In the genomic region with DNA sequence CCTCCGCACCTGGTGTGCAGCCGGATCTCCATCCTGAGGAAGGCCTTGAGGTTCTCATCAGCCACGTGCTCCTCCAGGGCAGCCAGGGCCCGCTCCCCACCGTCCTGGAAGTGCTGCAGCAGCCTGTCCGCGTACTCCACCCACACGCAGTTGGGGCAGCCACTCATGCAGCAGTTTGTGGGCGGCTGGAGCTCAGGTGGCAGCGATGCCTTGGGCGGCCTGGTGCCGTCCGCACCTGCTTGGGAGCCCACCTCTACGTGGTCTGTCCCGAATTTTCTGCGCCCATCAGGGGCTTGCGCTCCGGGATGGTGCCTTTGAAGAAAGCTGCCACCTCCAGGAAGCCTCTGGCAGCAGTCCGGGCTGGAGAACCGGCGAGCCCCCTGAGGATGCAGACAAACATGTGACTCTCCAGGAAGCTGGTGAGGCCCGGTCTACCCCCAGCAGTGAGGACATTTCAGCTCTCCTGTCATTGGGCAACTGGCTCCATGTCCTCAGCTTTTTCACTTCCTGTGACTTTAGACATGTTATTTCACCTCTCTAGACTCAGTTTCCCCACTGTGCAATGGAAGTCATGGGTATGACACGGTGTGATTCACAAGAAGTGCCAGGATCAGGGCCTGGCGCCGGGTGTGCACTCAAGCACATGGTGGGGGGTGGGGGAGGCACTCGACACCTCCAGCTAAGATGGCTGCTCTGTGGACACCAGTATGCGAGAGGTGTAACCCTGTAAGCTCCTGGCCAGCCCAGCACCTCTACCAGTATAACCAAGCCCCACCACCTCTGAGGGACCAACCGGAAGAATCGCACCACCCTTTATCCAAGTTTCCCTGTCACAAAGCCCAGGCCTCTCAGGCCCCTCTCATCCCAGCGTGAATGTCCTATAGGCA, we compare ENCODE assay signal across 1 cellular context.
TF ChIP-seq lines count a peak whose summit lies in the region.

No MANE protein-coding gene starts in this region.

TF ChIP-seq in WTC11, 78 proteins besides CTCF, POLR2A, EP300 and RAD21 (continued from another document and continues in another):
- TF ChIP-seq IRF2 (CRISPR knock-in tag; IDR thresholded peaks at IDR 0.05; ENCODE audit: borderline replicate concordance, low read depth): no peak
- 0 out of 2 replicates have a peak, but pooled peaks have one; percentile 15 for TF ChIP-seq USF1 (CRISPR knock-in tag; IDR thresholded peaks at IDR 0.05)
- TF ChIP-seq, protein P1, sequence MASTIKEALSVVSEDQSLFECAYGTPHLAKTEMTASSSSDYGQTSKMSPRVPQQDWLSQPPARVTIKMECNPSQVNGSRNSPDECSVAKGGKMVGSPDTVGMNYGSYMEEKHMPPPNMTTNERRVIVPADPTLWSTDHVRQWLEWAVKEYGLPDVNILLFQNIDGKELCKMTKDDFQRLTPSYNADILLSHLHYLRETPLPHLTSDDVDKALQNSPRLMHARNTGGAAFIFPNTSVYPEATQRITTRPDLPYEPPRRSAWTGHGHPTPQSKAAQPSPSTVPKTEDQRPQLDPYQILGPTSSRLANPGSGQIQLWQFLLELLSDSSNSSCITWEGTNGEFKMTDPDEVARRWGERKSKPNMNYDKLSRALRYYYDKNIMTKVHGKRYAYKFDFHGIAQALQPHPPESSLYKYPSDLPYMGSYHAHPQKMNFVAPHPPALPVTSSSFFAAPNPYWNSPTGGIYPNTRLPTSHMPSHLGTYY (CRISPR knock-in tag; IDR thresholded peaks at IDR 0.05): no peak
- TF ChIP-seq, protein P2, sequence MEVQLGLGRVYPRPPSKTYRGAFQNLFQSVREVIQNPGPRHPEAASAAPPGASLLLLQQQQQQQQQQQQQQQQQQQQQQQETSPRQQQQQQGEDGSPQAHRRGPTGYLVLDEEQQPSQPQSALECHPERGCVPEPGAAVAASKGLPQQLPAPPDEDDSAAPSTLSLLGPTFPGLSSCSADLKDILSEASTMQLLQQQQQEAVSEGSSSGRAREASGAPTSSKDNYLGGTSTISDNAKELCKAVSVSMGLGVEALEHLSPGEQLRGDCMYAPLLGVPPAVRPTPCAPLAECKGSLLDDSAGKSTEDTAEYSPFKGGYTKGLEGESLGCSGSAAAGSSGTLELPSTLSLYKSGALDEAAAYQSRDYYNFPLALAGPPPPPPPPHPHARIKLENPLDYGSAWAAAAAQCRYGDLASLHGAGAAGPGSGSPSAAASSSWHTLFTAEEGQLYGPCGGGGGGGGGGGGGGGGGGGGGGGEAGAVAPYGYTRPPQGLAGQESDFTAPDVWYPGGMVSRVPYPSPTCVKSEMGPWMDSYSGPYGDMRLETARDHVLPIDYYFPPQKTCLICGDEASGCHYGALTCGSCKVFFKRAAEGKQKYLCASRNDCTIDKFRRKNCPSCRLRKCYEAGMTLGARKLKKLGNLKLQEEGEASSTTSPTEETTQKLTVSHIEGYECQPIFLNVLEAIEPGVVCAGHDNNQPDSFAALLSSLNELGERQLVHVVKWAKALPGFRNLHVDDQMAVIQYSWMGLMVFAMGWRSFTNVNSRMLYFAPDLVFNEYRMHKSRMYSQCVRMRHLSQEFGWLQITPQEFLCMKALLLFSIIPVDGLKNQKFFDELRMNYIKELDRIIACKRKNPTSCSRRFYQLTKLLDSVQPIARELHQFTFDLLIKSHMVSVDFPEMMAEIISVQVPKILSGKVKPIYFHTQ (CRISPR knock-in tag; IDR thresholded peaks at IDR 0.05): no peak
- TF ChIP-seq E2F4 (CRISPR knock-in tag; IDR thresholded peaks at IDR 0.05; ENCODE audit: borderline replicate concordance, low read depth): no peak
- peak; percentile 45; the same call in 1 of the 2 replicates for TF ChIP-seq IRF1 (CRISPR knock-in tag; IDR thresholded peaks at IDR 0.05)
- TF ChIP-seq, protein P3, sequence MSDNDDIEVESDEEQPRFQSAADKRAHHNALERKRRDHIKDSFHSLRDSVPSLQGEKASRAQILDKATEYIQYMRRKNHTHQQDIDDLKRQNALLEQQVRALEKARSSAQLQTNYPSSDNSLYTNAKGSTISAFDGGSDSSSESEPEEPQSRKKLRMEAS (CRISPR knock-in tag; IDR thresholded peaks at IDR 0.05): peak; percentile 92
- TF ChIP-seq, protein P4, sequence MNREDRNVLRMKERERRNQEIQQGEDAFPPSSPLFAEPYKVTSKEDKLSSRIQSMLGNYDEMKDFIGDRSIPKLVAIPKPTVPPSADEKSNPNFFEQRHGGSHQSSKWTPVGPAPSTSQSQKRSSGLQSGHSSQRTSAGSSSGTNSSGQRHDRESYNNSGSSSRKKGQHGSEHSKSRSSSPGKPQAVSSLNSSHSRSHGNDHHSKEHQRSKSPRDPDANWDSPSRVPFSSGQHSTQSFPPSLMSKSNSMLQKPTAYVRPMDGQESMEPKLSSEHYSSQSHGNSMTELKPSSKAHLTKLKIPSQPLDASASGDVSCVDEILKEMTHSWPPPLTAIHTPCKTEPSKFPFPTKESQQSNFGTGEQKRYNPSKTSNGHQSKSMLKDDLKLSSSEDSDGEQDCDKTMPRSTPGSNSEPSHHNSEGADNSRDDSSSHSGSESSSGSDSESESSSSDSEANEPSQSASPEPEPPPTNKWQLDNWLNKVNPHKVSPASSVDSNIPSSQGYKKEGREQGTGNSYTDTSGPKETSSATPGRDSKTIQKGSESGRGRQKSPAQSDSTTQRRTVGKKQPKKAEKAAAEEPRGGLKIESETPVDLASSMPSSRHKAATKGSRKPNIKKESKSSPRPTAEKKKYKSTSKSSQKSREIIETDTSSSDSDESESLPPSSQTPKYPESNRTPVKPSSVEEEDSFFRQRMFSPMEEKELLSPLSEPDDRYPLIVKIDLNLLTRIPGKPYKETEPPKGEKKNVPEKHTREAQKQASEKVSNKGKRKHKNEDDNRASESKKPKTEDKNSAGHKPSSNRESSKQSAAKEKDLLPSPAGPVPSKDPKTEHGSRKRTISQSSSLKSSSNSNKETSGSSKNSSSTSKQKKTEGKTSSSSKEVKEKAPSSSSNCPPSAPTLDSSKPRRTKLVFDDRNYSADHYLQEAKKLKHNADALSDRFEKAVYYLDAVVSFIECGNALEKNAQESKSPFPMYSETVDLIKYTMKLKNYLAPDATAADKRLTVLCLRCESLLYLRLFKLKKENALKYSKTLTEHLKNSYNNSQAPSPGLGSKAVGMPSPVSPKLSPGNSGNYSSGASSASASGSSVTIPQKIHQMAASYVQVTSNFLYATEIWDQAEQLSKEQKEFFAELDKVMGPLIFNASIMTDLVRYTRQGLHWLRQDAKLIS (CRISPR knock-in tag; IDR thresholded peaks at IDR 0.05; ENCODE audit: borderline replicate concordance): no peak
- TF ChIP-seq SMAD4 (CRISPR knock-in tag; IDR thresholded peaks at IDR 0.05): no peak
- TF ChIP-seq ZNF396 (CRISPR knock-in tag; IDR thresholded peaks at IDR 0.05; ENCODE audit: borderline replicate concordance): no peak
- TF ChIP-seq FOXP4 (CRISPR knock-in tag; IDR thresholded peaks at IDR 0.05): no peak
- peak; percentile 65; the same call in 1 of the 2 replicates for TF ChIP-seq TEAD4 (CRISPR knock-in tag; IDR thresholded peaks at IDR 0.05)
- TF ChIP-seq, protein P5, sequence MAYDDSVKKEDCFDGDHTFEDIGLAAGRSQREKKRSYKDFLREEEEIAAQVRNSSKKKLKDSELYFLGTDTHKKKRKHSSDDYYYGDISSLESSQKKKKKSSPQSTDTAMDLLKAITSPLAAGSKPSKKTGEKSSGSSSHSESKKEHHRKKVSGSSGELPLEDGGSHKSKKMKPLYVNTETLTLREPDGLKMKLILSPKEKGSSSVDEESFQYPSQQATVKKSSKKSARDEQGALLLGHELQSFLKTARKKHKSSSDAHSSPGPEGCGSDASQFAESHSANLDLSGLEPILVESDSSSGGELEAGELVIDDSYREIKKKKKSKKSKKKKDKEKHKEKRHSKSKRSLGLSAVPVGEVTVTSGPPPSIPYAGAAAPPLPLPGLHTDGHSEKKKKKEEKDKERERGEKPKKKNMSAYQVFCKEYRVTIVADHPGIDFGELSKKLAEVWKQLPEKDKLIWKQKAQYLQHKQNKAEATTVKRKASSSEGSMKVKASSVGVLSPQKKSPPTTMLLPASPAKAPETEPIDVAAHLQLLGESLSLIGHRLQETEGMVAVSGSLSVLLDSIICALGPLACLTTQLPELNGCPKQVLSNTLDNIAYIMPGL (CRISPR knock-in tag; IDR thresholded peaks at IDR 0.05): no peak
- TF ChIP-seq, protein P6, sequence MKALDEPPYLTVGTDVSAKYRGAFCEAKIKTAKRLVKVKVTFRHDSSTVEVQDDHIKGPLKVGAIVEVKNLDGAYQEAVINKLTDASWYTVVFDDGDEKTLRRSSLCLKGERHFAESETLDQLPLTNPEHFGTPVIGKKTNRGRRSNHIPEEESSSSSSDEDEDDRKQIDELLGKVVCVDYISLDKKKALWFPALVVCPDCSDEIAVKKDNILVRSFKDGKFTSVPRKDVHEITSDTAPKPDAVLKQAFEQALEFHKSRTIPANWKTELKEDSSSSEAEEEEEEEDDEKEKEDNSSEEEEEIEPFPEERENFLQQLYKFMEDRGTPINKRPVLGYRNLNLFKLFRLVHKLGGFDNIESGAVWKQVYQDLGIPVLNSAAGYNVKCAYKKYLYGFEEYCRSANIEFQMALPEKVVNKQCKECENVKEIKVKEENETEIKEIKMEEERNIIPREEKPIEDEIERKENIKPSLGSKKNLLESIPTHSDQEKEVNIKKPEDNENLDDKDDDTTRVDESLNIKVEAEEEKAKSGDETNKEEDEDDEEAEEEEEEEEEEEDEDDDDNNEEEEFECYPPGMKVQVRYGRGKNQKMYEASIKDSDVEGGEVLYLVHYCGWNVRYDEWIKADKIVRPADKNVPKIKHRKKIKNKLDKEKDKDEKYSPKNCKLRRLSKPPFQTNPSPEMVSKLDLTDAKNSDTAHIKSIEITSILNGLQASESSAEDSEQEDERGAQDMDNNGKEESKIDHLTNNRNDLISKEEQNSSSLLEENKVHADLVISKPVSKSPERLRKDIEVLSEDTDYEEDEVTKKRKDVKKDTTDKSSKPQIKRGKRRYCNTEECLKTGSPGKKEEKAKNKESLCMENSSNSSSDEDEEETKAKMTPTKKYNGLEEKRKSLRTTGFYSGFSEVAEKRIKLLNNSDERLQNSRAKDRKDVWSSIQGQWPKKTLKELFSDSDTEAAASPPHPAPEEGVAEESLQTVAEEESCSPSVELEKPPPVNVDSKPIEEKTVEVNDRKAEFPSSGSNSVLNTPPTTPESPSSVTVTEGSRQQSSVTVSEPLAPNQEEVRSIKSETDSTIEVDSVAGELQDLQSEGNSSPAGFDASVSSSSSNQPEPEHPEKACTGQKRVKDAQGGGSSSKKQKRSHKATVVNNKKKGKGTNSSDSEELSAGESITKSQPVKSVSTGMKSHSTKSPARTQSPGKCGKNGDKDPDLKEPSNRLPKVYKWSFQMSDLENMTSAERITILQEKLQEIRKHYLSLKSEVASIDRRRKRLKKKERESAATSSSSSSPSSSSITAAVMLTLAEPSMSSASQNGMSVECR (CRISPR knock-in tag; IDR thresholded peaks at IDR 0.05; ENCODE audit: borderline replicate concordance): no peak
- peak; percentile 52; the same call in 1 of the 2 replicates for TF ChIP-seq FOXP1 (CRISPR knock-in tag; IDR thresholded peaks at IDR 0.05; ENCODE audit: borderline replicate concordance)
- no peak for TF ChIP-seq NR1H2 (CRISPR knock-in tag; IDR thresholded peaks at IDR 0.05)
- no peak for TF ChIP-seq ZNF263 (CRISPR knock-in tag; IDR thresholded peaks at IDR 0.05; ENCODE audit: low read depth)
- TF ChIP-seq ZSCAN18 (CRISPR knock-in tag; IDR thresholded peaks at IDR 0.05): no peak
- TF ChIP-seq FOXK1 (CRISPR knock-in tag; IDR thresholded peaks at IDR 0.05): no peak
- TF ChIP-seq TCF7 (CRISPR knock-in tag; IDR thresholded peaks at IDR 0.05; ENCODE audit: low read depth): no peak
